Comparison of ENCODE assay signal across 16 cellular contexts in the genomic region with DNA sequence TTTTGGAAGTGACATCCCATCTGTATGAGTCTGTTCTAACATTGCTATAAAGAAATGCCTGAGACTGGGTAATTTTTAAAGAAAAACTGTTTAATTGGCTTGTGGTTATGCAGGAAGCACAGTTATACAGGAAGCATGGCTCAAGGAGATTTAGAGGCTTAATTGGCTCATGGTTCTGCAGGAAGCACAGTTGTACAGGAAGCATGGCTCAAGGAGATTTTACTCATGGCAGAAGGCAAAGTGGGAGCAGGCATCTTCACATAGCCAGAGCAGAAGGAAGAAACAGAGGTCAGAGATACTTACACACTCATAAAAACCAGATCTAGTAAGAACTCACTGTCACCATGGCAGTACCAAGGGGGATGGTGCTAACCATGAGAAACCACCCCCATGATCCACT.
"Had no signal": no experiment of that assay in that cellular context is flagged by ENCODE, and none has a peak within 500 bp of the region (broad histone marks: within the 10 kb centered on the region; RNA-seq: fewer than 3 reads in every experiment).

No MANE protein-coding gene starts in this region.

- H3K4me3 Mint-ChIP-seq: activated naive CD8-positive, alpha-beta T cell treated with anti-CD3 and anti-CD28 coated beads for 36 hours; activated T-helper 1 cell treated with anti-CD3 and anti-CD28 coated beads, Interleukin-12 subunit alpha, Interleukin-12 subunit beta, Interleukin-2, Interleukin-4 antibody, amounts not matched to agents 30 ng/mL and 10 ng/mL and 1 ng/mL, durations not matched to agents 14 hours and 24 hours and 36 hours; naive thymus-derived CD8-positive, alpha-beta T cell; stimulated activated naive B cell treated with anti-CD40 and anti-IgM and Interleukin-4, amounts not matched to agents 10 μg/mL and 1 μg/mL and 100 μg/mL, for 72 hours; T-helper 1 cell treated with Interleukin-12 subunit alpha and Interleukin-12 subunit beta and Interleukin-4 antibody, amounts not matched to agents 30 μg/mL and 1 μg/mL, for 36 hours had no signal

- H3K27ac Mint-ChIP-seq: activated naive CD8-positive, alpha-beta T cell treated with anti-CD3 and anti-CD28 coated beads for 36 hours; activated T-helper 1 cell treated with anti-CD3 and anti-CD28 coated beads, Interleukin-12 subunit alpha, Interleukin-12 subunit beta, Interleukin-2, Interleukin-4 antibody, amounts not matched to agents 30 ng/mL and 10 ng/mL and 1 ng/mL, durations not matched to agents 14 hours and 24 hours and 36 hours; naive thymus-derived CD8-positive, alpha-beta T cell; stimulated activated naive B cell treated with anti-CD40 and anti-IgM and Interleukin-4, amounts not matched to agents 10 μg/mL and 1 μg/mL and 100 μg/mL, for 72 hours; T-helper 1 cell treated with Interleukin-12 subunit alpha and Interleukin-12 subunit beta and Interleukin-4 antibody, amounts not matched to agents 30 μg/mL and 1 μg/mL, for 36 hours had no signal

- H3K4me1 Mint-ChIP-seq: activated naive CD8-positive, alpha-beta T cell treated with anti-CD3 and anti-CD28 coated beads for 36 hours; naive thymus-derived CD8-positive, alpha-beta T cell; stimulated activated naive B cell treated with anti-CD40 and anti-IgM and Interleukin-4, amounts not matched to agents 10 μg/mL and 1 μg/mL and 100 μg/mL, for 72 hours had no signal

- H3K27me3 Mint-ChIP-seq: activated naive CD8-positive, alpha-beta T cell treated with anti-CD3 and anti-CD28 coated beads for 36 hours; naive thymus-derived CD8-positive, alpha-beta T cell; stimulated activated naive B cell treated with anti-CD40 and anti-IgM and Interleukin-4, amounts not matched to agents 10 μg/mL and 1 μg/mL and 100 μg/mL, for 72 hours had no signal

- H3K27me3 ChIP-seq: cardiac muscle cell, hepatocyte, pancreas, sigmoid colon had no signal

- H3K27ac ChIP-seq: cardiac muscle cell, epithelial cell of prostate, hepatocyte, pancreas, sigmoid colon had no signal

- DNase-seq: activated CD4-positive, alpha-beta T cell treated with anti-CD3 and anti-CD28 coated beads for 1 hour; activated CD4-positive, alpha-beta T cell treated with anti-CD3 and anti-CD28 coated beads, Interleukin-2, amount 50 U/mL, for 4 hours; activated naive CD8-positive, alpha-beta T cell treated with anti-CD3 and anti-CD28 coated beads for 36 hours; activated T-cell treated with anti-CD3 and anti-CD28 coated beads for 4 hours; amygdala; left cardiac atrium; mesendoderm; naive thymus-derived CD8-positive, alpha-beta T cell; pancreas; sigmoid colon; stimulated activated naive B cell treated with anti-CD40 and anti-IgM and Interleukin-4, amounts not matched to agents 10 μg/mL and 1 μg/mL and 100 μg/mL, for 72 hours had no signal

- H3K9me3 Mint-ChIP-seq: T-helper 1 cell treated with Interleukin-12 subunit alpha and Interleukin-12 subunit beta and Interleukin-4 antibody, amounts not matched to agents 30 μg/mL and 1 μg/mL, for 36 hours had no signal

- H3K4me3 ChIP-seq: cardiac muscle cell, hepatocyte, pancreas, sigmoid colon had no signal

- ATAC-seq: left cardiac atrium; naive thymus-derived CD8-positive, alpha-beta T cell; pancreas; stimulated activated naive B cell treated with anti-CD40 and anti-IgM and Interleukin-4, amounts not matched to agents 10 μg/mL and 1 μg/mL and 100 μg/mL, for 72 hours had no signal

- H3K9me3 ChIP-seq: pancreas had no signal

- H3K36me3 Mint-ChIP-seq: activated naive CD8-positive, alpha-beta T cell treated with anti-CD3 and anti-CD28 coated beads for 36 hours had no signal

- H3K36me3 ChIP-seq: cardiac muscle cell, pancreas, sigmoid colon had no signal

- H3K4me1 ChIP-seq: pancreas had no signal
